In genomic region chr1:168092566-168093355, GRCh38 we compare ENCODE assay signal across 10 cellular contexts. TPM values are rescaled to one million over a fixed set of nuclear protein-coding genes. Genes with fewer than 3 reads are reported as not detected.
DNase-seq lines count a peak whose midpoint lies in the region; ATAC-seq and TF ChIP-seq lines count a peak whose summit lies in the region.
"Had no signal": no experiment of that assay in that cellular context is flagged by ENCODE, and none has a peak within 500 bp of the region (broad histone marks: within the 10 kb centered on the region; RNA-seq: fewer than 3 reads in every experiment).

No MANE protein-coding gene starts in this region.

- no peak overlapping the region for H2BK15ac ChIP-seq in neuronal stem cell (ENCODE audit: low read length)

- no peak for DNase-seq in GM10266 (ENCODE audit: extremely low spot score)
- peak; percentile 62 for DNase-seq in NCI-H69 (lab: John Stamatoyannopoulos, UW)
- DNase-seq in endodermal cell, result peak; percentile 68
- no peak for DNase-seq in neuronal stem cell (ENCODE audit: low spot score)
- no peak for DNase-seq in dorsolateral prefrontal cortex
- DNase-seq in CD4-positive, alpha-beta T cell, result no peak
- DNase-seq in amygdala (lab: John Stamatoyannopoulos, UW), result no peak
- DNase-seq: glutamatergic neuron, SIG-M5 had no signal

- H3K23ac ChIP-seq in neuronal stem cell (ENCODE audit: low read depth, low read length, poor library complexity), result no peak overlapping the region

- H3K9me3 ChIP-seq in endodermal cell (ENCODE audit: control insufficient read depth, low read length) (no peaks in the 10 kb centered on the region), neuronal stem cell (replicated peaks in 1 of 2; ENCODE audit: control insufficient read depth in 2 of 2, insufficient read depth in 1 of 2, low read depth in 1 of 2, low read length in 2 of 2) (no peaks in the 10 kb centered on the region)
- no peaks in the 10 kb centered on the region for H3K9me3 ChIP-seq in CD4-positive, alpha-beta T cell (ENCODE audit: control insufficient read depth, low read length)

- H4K8ac ChIP-seq in neuronal stem cell (ENCODE audit: low read depth, low read length), result no peak overlapping the region

- no peak overlapping the region for H3K4me3 ChIP-seq in endodermal cell (ENCODE audit: low read length)
- no peak overlapping the region for H3K4me3 ChIP-seq in neuronal stem cell (ENCODE audit: low read length in 2 of 2)
- H3K4me3 ChIP-seq in dorsolateral prefrontal cortex, result no peak overlapping the region

- TF ChIP-seq CTCF in GM10266 (IDR thresholded peaks at IDR 0.05; ENCODE audit: control insufficient read depth, insufficient read depth, low read depth, missing control alignments) (peak; percentile 41), endodermal cell (conservative IDR thresholded peaks at IDR 0.05) (peak; percentile 72), dorsolateral prefrontal cortex (IDR thresholded peaks at IDR 0.05 in 54 of 56, conservative IDR thresholded peaks at IDR 0.05 in 2 of 56; ENCODE audit: low read depth in 1 of 56, partially characterized antibody in 56 of 56) (peak in 20 of 56 donors; percentile 6 to 38 (median 18))
- TF ChIP-seq CTCF in CD4-positive, alpha-beta T cell (IDR thresholded peaks at IDR 0.05), result no peak

- H3K36me3 Mint-ChIP-seq in endodermal cell (ENCODE audit: low read depth), result peaks cover 43% of the 10 kb centered on the region
- H3K36me3 Mint-ChIP-seq in CD4-positive, alpha-beta T cell (ENCODE audit: low read depth), result no peaks in the 10 kb centered on the region

- peaks cover 16% of the 10 kb centered on the region for H3K4me1 Mint-ChIP-seq in endodermal cell
- H3K4me1 Mint-ChIP-seq in CD4-positive, alpha-beta T cell (ENCODE audit: low read depth), result no peaks in the 10 kb centered on the region

- peak overlapping the region; percentile 17 for H2AK5ac ChIP-seq in neuronal stem cell (ENCODE audit: low read depth, low read length)

- no peaks in the 10 kb centered on the region for H3K27me3 ChIP-seq in endodermal cell (ENCODE audit: control insufficient read depth, insufficient read depth, low read length, poor library complexity, severe bottlenecking)
- no peaks in the 10 kb centered on the region for H3K27me3 ChIP-seq in neuronal stem cell (ENCODE audit: control insufficient read depth in 3 of 3, insufficient read depth in 3 of 3, low read depth in 1 of 3, low read length in 3 of 3)
- H3K27me3 ChIP-seq in dorsolateral prefrontal cortex, result no peaks in the 10 kb centered on the region
- no peaks in the 10 kb centered on the region for H3K27me3 ChIP-seq in CD4-positive, alpha-beta T cell (ENCODE audit: control insufficient read depth, insufficient read depth, low read length)

- no peak overlapping the region for H3K4me2 ChIP-seq in neuronal stem cell (ENCODE audit: insufficient read depth, low read length, poor library complexity, severe bottlenecking)

- H3K4me1 ChIP-seq in endodermal cell (ENCODE audit: control insufficient read depth, insufficient read depth, low read length) (peaks cover 23% of the 10 kb centered on the region), neuronal stem cell (ENCODE audit: control insufficient read depth in 2 of 2, insufficient read depth in 1 of 2, low read depth in 1 of 2, low read length in 2 of 2) (peaks cover 0 to 13% of the 10 kb centered on the region in 2 donors)

- no peak overlapping the region for H3K4me3 Mint-ChIP-seq in endodermal cell
- H3K4me3 Mint-ChIP-seq in CD4-positive, alpha-beta T cell, result no peak overlapping the region

- 92 to 97% methylated on average over 12 to 16 of the region's 16 CpGs for WGBS in endodermal cell (ENCODE audit: insufficient coverage in 1 of 2, insufficient read length in 1 of 2), 2 experiments
- no CpG with 5 or more reads among the region's 16 CpGs for WGBS in neuronal stem cell (ENCODE audit: extremely low coverage in 2 of 2, insufficient read length in 2 of 2, insufficient replicate concordance in 1 of 2), 2 donors

- no peak overlapping the region for H2BK5ac ChIP-seq in neuronal stem cell (ENCODE audit: low read length)

- no peak overlapping the region for H2AFZ ChIP-seq in neuronal stem cell (ENCODE audit: low read length)

- H3K36me3 ChIP-seq in endodermal cell (ENCODE audit: control insufficient read depth, insufficient read depth, low read length), result peaks cover 68% of the 10 kb centered on the region
- peaks cover 30 to 97% of the 10 kb centered on the region in 2 donors for H3K36me3 ChIP-seq in neuronal stem cell (replicated peaks in 1 of 2; ENCODE audit: control insufficient read depth in 2 of 2, insufficient read depth in 2 of 2, low read length in 2 of 2)

- no peak overlapping the region for H3K4ac ChIP-seq in neuronal stem cell (ENCODE audit: low read length)

- H3K79me1 ChIP-seq in neuronal stem cell (ENCODE audit: low read depth, low read length), result peaks cover 3% of the 10 kb centered on the region

- no peak overlapping the region for H4K91ac ChIP-seq in neuronal stem cell (ENCODE audit: low read depth, low read length, poor library complexity)

- H3K27me3 Mint-ChIP-seq in endodermal cell (ENCODE audit: insufficient read depth), result no peaks in the 10 kb centered on the region
- no peaks in the 10 kb centered on the region for H3K27me3 Mint-ChIP-seq in CD4-positive, alpha-beta T cell

- CTCF ChIA-PET in CD4-positive, alpha-beta T cell (lab: Charles Lee), result no interaction called here

- no peak overlapping the region for H2BK120ac ChIP-seq in neuronal stem cell (ENCODE audit: low read depth, low read length)

- H3K27ac Mint-ChIP-seq in endodermal cell, result no peak overlapping the region
- no peak overlapping the region for H3K27ac Mint-ChIP-seq in CD4-positive, alpha-beta T cell

- no peak overlapping the region for H3K18ac ChIP-seq in neuronal stem cell (ENCODE audit: low read length)

- no peak overlapping the region for H3K9ac ChIP-seq in endodermal cell (ENCODE audit: extremely low read depth, low read length, poor library complexity, severe bottlenecking)
- no peak overlapping the region for H3K9ac ChIP-seq in neuronal stem cell (ENCODE audit: low read depth, low read length, poor library complexity)

- no peak for ATAC-seq in GM18861 (IDR thresholded peaks at IDR 0.05; ENCODE audit: unreplicated experiment)
- no peak for ATAC-seq in CD4-positive, alpha-beta T cell (ENCODE audit: poor library complexity)

- no peaks in the 10 kb centered on the region for H3K9me3 Mint-ChIP-seq in endodermal cell
- H3K9me3 Mint-ChIP-seq in CD4-positive, alpha-beta T cell, result no peaks in the 10 kb centered on the region

- intact Hi-C loops in dorsolateral prefrontal cortex (cut with DNase I), result no loop called here
- intact Hi-C loops in CD4-positive, alpha-beta T cell (cut with DNase I, micrococcal nuclease), result no loop called here

- H2BK12ac ChIP-seq in neuronal stem cell (ENCODE audit: low read length), result no peak overlapping the region

- H3K27ac ChIP-seq in endodermal cell (ENCODE audit: low read depth, low read length), result no peak overlapping the region
- no peak overlapping the region for H3K27ac ChIP-seq in neuronal stem cell (replicated peaks; ENCODE audit: low read length)
- H3K27ac ChIP-seq in dorsolateral prefrontal cortex, result peak overlapping the region in 1 of 59 donors; percentile 45
- no peak overlapping the region for H3K27ac ChIP-seq in CD4-positive, alpha-beta T cell (ENCODE audit: low read depth, low read length)

- H3K14ac ChIP-seq in neuronal stem cell (ENCODE audit: low read length), result no peak overlapping the region

- POLR2A ChIA-PET in CD4-positive, alpha-beta T cell (lab: Charles Lee), result no interaction called here

RNA-seq across cellular contexts. Expression of gene GPR161, which starts 44.0 kb away (rescaled TPM):
- total RNA-seq in endodermal cell, result 10 to 100 TPM; 24.0 to 26.6 TPM
- polyA plus RNA-seq in endodermal cell (2013, experiment 1 of 2), result 28.9 TPM
- 26.6 TPM for polyA plus RNA-seq in endodermal cell (2013, experiment 2 of 2)
- 19.6 TPM for polyA plus RNA-seq in neuronal stem cell (2013, experiment 1 of 2)
- 19.7 TPM for polyA plus RNA-seq in neuronal stem cell (2013, experiment 2 of 2)
- 10 to 100 TPM in 108 of 120 experiments, 1 to 10 TPM in 12; 7.9 to 19.9 (median 13.2) TPM for total RNA-seq in dorsolateral prefrontal cortex
- total RNA-seq in CD4-positive, alpha-beta T cell, result not detected

Comparison
In these comparisons a context has a peak if more than half of its experiments do, and no peak if none do; other contexts are left out.
1. DNase-seq: peak in NCI-H69 (single experiment) and endodermal cell (single experiment); none in GM10266 (single experiment), neuronal stem cell (single experiment), dorsolateral prefrontal cortex (0 of 10), CD4-positive, alpha-beta T cell (0 of 10) and amygdala (0 of 56).
2. RNA of gene GPR161, which starts 44.0 kb away (total RNA-seq): 24.0 to 26.6 TPM in endodermal cell and 7.9 to 19.9 TPM in dorsolateral prefrontal cortex; not detected in CD4-positive, alpha-beta T cell; every median in the first group is over 4 times any median in the second.